In the genomic region with DNA sequence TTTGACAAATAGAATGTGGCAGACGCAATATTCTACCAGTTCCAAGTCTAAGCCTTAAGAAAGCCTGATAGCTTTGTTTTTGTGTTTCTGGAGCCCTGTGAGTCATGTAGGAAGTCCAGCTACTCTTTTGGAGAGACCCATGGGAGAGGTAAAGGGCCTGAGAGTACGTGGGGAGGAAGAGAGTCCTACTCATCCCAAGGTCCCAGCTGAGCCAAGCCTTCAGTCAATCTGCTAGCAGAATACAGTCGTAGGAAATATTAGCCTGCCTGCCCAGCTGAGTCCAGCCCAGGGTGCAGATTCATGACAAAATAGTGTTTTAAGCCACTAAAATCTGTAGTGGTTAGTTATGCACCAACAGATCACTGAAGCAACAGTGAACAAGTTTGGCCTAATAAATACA, we compare ENCODE assay signal across 16 cellular contexts. TPM values are rescaled to one million over a fixed set of nuclear protein-coding genes. Genes with fewer than 3 reads are reported as not detected.
A peak's percentile ranks its signal among the peaks of the same experiment; 100 is the strongest.
DNase-seq lines count a peak whose midpoint lies in the region; ATAC-seq and TF ChIP-seq lines count a peak whose summit lies in the region.
"Had no signal": no experiment of that assay in that cellular context is flagged by ENCODE, and none has a peak within 500 bp of the region (broad histone marks: within the 10 kb centered on the region; RNA-seq: fewer than 3 reads in every experiment).

No MANE protein-coding gene starts in this region.

- H3K4me1 ChIP-seq in ACC112 (ENCODE audit: control insufficient read depth, insufficient read depth, low read length, unreplicated experiment): peaks cover 15% of the 10 kb centered on the region
- H3K4me1 ChIP-seq: parathyroid adenoma, suprapubic skin had no signal

- no peak overlapping the region for H3K4me3 ChIP-seq in ACC112 (ENCODE audit: low read depth, low read length)
- H3K4me3 ChIP-seq in NB4 (ENCODE audit: low read depth, low read length): no peak overlapping the region
- no peak overlapping the region for H3K4me3 ChIP-seq in epithelial cell of esophagus (ENCODE audit: low read length)
- H3K4me3 ChIP-seq: hepatocyte, suprapubic skin had no signal

- H3K36me3 ChIP-seq in ACC112 (ENCODE audit: insufficient read depth, low read length): no peaks in the 10 kb centered on the region
- H3K36me3 ChIP-seq: suprapubic skin had no signal

- no peak for TF ChIP-seq POLR2A in NB4 (IDR thresholded peaks at IDR 0.05; ENCODE audit: extremely low read depth, insufficient read length)

- peak overlapping the region; percentile 41 for H2AFZ ChIP-seq in ACC112 (ENCODE audit: low read length, unreplicated experiment)
- H2AFZ ChIP-seq: hepatocyte, parathyroid adenoma had no signal

- H3K79me2 ChIP-seq in ACC112 (ENCODE audit: control insufficient read depth, insufficient read depth, low read length, unreplicated experiment): no peaks in the 10 kb centered on the region
- H3K79me2 ChIP-seq: hepatocyte, parathyroid adenoma had no signal

- no peak for ATAC-seq in HG03159 (IDR thresholded peaks at IDR 0.05; ENCODE audit: unreplicated experiment)
- ATAC-seq: activated naive CD4-positive, alpha-beta T cell treated with anti-CD3 and anti-CD28 coated beads, Interleukin-2, amount 50 U/mL, for 72 hours had no signal

- TF ChIP-seq CTCF in NB4 (IDR thresholded peaks at IDR 0.05; ENCODE audit: low read depth, low read length) (no peak), epithelial cell of esophagus (IDR thresholded peaks at IDR 0.05; ENCODE audit: insufficient read depth, low read depth, low read length, missing control alignments) (no peak)

- DNase-seq in NB4 (ENCODE audit: low read depth) (peak; percentile 55), epithelial cell of esophagus (ENCODE audit: low read depth) (peak; percentile 27), myocyte (ENCODE audit: low read depth) (peak; percentile 36), NCI-H446 (lab: John Stamatoyannopoulos, UW) (no peak), NCI-H526 (lab: John Stamatoyannopoulos, UW) (no peak), H4 (ENCODE audit: low spot score) (no peak)
- DNase-seq: cerebellar nuclear complex; NCI-H2171; NK-92 treated with Interleukin-12 subunit alpha and Interleukin-12 subunit beta, amount 100 ng/mL, for 24 hours; SHP77 had no signal

- no peaks in the 10 kb centered on the region for H3K27me3 ChIP-seq in ACC112 (ENCODE audit: insufficient read depth, low read length)
- H3K27me3 ChIP-seq: hepatocyte, suprapubic skin had no signal

- H3K27ac ChIP-seq in ACC112 (ENCODE audit: low read depth, low read length): peak overlapping the region; percentile 57
- H3K27ac ChIP-seq: hepatocyte, parathyroid adenoma, suprapubic skin had no signal

RNA-seq across cellular contexts. Expression of a gene that starts 9.0 kb away (rescaled TPM):
- 10.2 and 14.3 TPM in 2 replicates for total RNA-seq in myocyte
- 72.1 TPM for polyA plus RNA-seq in myocyte (2012)
- total RNA-seq in H4 (2014; rRNA removed; shearing (Covaris generic)): 14.4 and 24.4 TPM in 2 replicates

Comparison
In these comparisons a context has a peak if more than half of its experiments do, and no peak if none do; other contexts are left out.
1. DNase-seq: peak in NB4 (single experiment), epithelial cell of esophagus (single experiment) and myocyte (single experiment); none in NCI-H446 (0 of 2), NCI-H526 (0 of 2) and H4 (single experiment).